Comparison of ENCODE assay signal across 27 cellular contexts in the genomic region with DNA sequence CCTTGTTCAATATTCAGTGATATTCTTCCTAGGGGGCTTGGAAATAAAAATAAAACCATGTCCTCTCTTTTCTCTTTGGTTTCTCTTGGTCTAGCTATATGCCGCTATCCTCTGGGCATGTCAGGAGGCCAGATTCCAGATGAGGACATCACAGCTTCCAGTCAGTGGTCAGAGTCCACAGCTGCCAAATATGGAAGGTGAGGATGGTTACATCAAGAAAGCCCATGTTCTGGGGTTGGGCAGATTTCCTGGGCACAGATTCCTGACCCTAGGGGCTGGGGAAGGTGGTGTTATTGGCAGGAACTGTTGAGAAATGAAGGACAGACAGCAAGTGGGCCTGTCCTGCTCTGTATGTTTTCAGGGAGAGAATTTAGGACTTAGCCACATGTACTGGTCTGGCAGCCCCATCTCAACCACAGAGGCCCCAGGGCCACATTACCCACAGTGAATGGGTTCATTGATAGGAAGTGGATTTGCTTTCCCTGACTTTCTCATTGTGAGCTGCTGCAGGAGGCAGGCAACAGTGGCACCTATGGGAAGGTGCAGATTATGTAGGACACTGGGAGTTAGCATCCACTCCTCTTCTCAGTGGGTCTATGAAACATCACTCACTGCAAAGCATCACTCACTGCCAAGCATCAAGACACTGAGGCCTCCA. TPM values are rescaled to one million over a fixed set of nuclear protein-coding genes. Genes with fewer than 3 reads are reported as not detected.
DNase-seq lines count a peak whose midpoint lies in the region; TF ChIP-seq lines count a peak whose summit lies in the region.
"Had no signal": no experiment of that assay in that cellular context is flagged by ENCODE, and none has a peak within 500 bp of the region (broad histone marks: within the 10 kb centered on the region; RNA-seq: fewer than 3 reads in every experiment).

No MANE protein-coding gene starts in this region.

- TF ChIP-seq CTCF in AG10803 (conservative IDR thresholded peaks at IDR 0.05; ENCODE audit: low read length), result no peak; the same call in 1 of the 2 replicates
- peak; percentile 24 for TF ChIP-seq CTCF in chondrocyte (IDR thresholded peaks at IDR 0.05)
- TF ChIP-seq CTCF in liver (IDR thresholded peaks at IDR 0.05; ENCODE audit: low read depth, low read length, missing input control), result no peak
- no peak for TF ChIP-seq CTCF in nephron progenitor cell (IDR thresholded peaks at IDR 0.05)

- peak; percentile 7 for DNase-seq in AG10803 (ENCODE audit: low read depth)
- DNase-seq in LHCN-M2 (ENCODE audit: low read depth), result peak; percentile 20
- no peak for DNase-seq in chondrocyte (ENCODE audit: low spot score)
- DNase-seq in NCI-H2227 (lab: John Stamatoyannopoulos, UW; ENCODE audit: unreplicated experiment), result no peak
- DNase-seq in SKM-1 treated with dmso at 0.1 percent for 144 hours (lab: John Stamatoyannopoulos, UW; ENCODE audit: unreplicated experiment), result no peak
- DNase-seq in nephron progenitor cell, result no peak
- no peak for DNase-seq in ACHN
- DNase-seq: activated CD4-positive, alpha-beta T cell treated with anti-CD3 and anti-CD28 coated beads, Interleukin-2, amount 50 U/mL, for 4 hours; activated CD8-positive, alpha-beta memory T cell treated with anti-CD3 and anti-CD28 coated beads, Interleukin-2, amount 50 U/mL, for 48 hours; activated naive CD8-positive, alpha-beta T cell treated with anti-CD3 and anti-CD28 coated beads for 36 hours; central memory CD4-positive, alpha-beta T cell; HCEC 1CT; naive thymus-derived CD4-positive, alpha-beta T cell; NCI-H1092; NCI-H187 treated with DMSO at 0.1 percent for 48 hours; NCI-H345; ovary; right cardiac atrium; stimulated activated CD8-positive, alpha-beta memory T cell treated with anti-CD3 and anti-CD28 coated beads, Interleukin-4, amount 100 ng/mL, for 48 hours; T-helper 2 cell; upper lobe of left lung had no signal

- no peaks in the 10 kb centered on the region for H3K36me3 ChIP-seq in liver (ENCODE audit: control insufficient read depth in 4 of 4, insufficient read depth in 3 of 4, low read depth in 1 of 4, low read length in 3 of 4)
- H3K36me3 ChIP-seq: ovary, upper lobe of left lung had no signal

- H3K9me3 Mint-ChIP-seq in chondrocyte (ENCODE audit: low read depth) (peaks cover 5% of the 10 kb centered on the region), nephron progenitor cell (peaks cover 35% of the 10 kb centered on the region)
- H3K9me3 Mint-ChIP-seq: activated naive CD8-positive, alpha-beta T cell treated with anti-CD3 and anti-CD28 coated beads for 36 hours; activated T-helper 2 cell treated with anti-CD3 and anti-CD28 coated beads, Interferon-gamma antibody, Interleukin-2, Interleukin-4, amounts not matched to agents 10 μg/mL and 5 μg/mL and 100 μg/mL, durations not matched to agents 14 hours and 24 hours and 36 hours had no signal

- H3K27me3 ChIP-seq in liver (ENCODE audit: control insufficient read depth in 4 of 4, insufficient read depth in 4 of 4, low read length in 3 of 4), result no peaks in the 10 kb centered on the region
- H3K27me3 ChIP-seq: ovary, upper lobe of left lung had no signal

- H3K27ac Mint-ChIP-seq in chondrocyte (ENCODE audit: unreplicated experiment) (no peak overlapping the region), nephron progenitor cell (no peak overlapping the region)
- H3K27ac Mint-ChIP-seq: activated naive CD8-positive, alpha-beta T cell treated with anti-CD3 and anti-CD28 coated beads for 36 hours; activated T-helper 2 cell treated with anti-CD3 and anti-CD28 coated beads, Interferon-gamma antibody, Interleukin-2, Interleukin-4, amounts not matched to agents 10 μg/mL and 5 μg/mL and 100 μg/mL, durations not matched to agents 14 hours and 24 hours and 36 hours; memory B cell; naive thymus-derived CD4-positive, alpha-beta T cell had no signal

- 80% methylated on average over 1 of the region's 1 CpG for WGBS in liver

- in situ Hi-C loops in ACHN (cut with HindIII; ENCODE audit: low pct_ligation_motif_present, low pct_unique_long_range_greater_than_20kb, low sequenced_read_pairs), result no loop called here

- H3K4me1 Mint-ChIP-seq in chondrocyte (ENCODE audit: low read depth) (peaks cover 3% of the 10 kb centered on the region), nephron progenitor cell (peaks cover 5% of the 10 kb centered on the region)
- H3K4me1 Mint-ChIP-seq: activated naive CD8-positive, alpha-beta T cell treated with anti-CD3 and anti-CD28 coated beads for 36 hours; memory B cell; naive thymus-derived CD4-positive, alpha-beta T cell had no signal

- H3K4me3 Mint-ChIP-seq in chondrocyte (ENCODE audit: unreplicated experiment) (no peak overlapping the region), nephron progenitor cell (no peak overlapping the region)
- H3K4me3 Mint-ChIP-seq: activated naive CD8-positive, alpha-beta T cell treated with anti-CD3 and anti-CD28 coated beads for 36 hours; memory B cell; naive thymus-derived CD4-positive, alpha-beta T cell had no signal

- no peak overlapping the region for H3K9ac ChIP-seq in liver (ENCODE audit: low read depth in 1 of 2, low read length in 2 of 2)
- H3K9ac ChIP-seq: KMS-11 had no signal

- no peaks in the 10 kb centered on the region for H3K27me3 Mint-ChIP-seq in chondrocyte (ENCODE audit: low read depth)
- H3K27me3 Mint-ChIP-seq in nephron progenitor cell (ENCODE audit: low read depth, poor library complexity), result no peaks in the 10 kb centered on the region
- H3K27me3 Mint-ChIP-seq: activated naive CD8-positive, alpha-beta T cell treated with anti-CD3 and anti-CD28 coated beads for 36 hours had no signal

- H3K4me3 ChIP-seq in AG10803 (ENCODE audit: low read length) (no peak overlapping the region), liver (ENCODE audit: low read depth in 1 of 3, low read length in 3 of 3) (no peak overlapping the region)
- H3K4me3 ChIP-seq: ovary, upper lobe of left lung had no signal

- H3K4me1 ChIP-seq in liver (ENCODE audit: control insufficient read depth in 4 of 4, insufficient read depth in 4 of 4, low read length in 3 of 4), result no peaks in the 10 kb centered on the region
- H3K4me1 ChIP-seq: upper lobe of left lung had no signal

- H3K36me3 Mint-ChIP-seq in chondrocyte (ENCODE audit: low read depth) (peaks cover 3% of the 10 kb centered on the region), nephron progenitor cell (ENCODE audit: low read depth) (peaks cover 14% of the 10 kb centered on the region)
- H3K36me3 Mint-ChIP-seq: activated naive CD8-positive, alpha-beta T cell treated with anti-CD3 and anti-CD28 coated beads for 36 hours; memory B cell had no signal

- peak; percentile 39 to 47 for TF ChIP-seq RAD21 in liver (IDR thresholded peaks at IDR 0.05)

- no peaks in the 10 kb centered on the region for H3K9me3 ChIP-seq in liver (ENCODE audit: control insufficient read depth in 4 of 4, low read length in 3 of 4)
- H3K9me3 ChIP-seq: ovary, upper lobe of left lung had no signal

- no peak overlapping the region for H3K27ac ChIP-seq in liver (ENCODE audit: low read depth in 1 of 2, low read length in 2 of 2)
- H3K27ac ChIP-seq: C4-2B, KMS-11, ovary, upper lobe of left lung, VCaP had no signal

TF ChIP-seq in liver, 16 proteins besides CTCF, POLR2A, EP300 and RAD21 (continues in another document):
- TF ChIP-seq EGR1 (IDR thresholded peaks at IDR 0.05; ENCODE audit: low read depth in 2 of 2), result no peak
- TF ChIP-seq SP1 (IDR thresholded peaks at IDR 0.05), result peak; percentile 53
- TF ChIP-seq JUND (IDR thresholded peaks at IDR 0.05), result no peak
- TF ChIP-seq MAX (IDR thresholded peaks at IDR 0.05), result no peak
- TF ChIP-seq RXRA (IDR thresholded peaks at IDR 0.05), result peak in 1 of 2 donors; percentile 39
- no peak for TF ChIP-seq FOXA1 (IDR thresholded peaks at IDR 0.05)
- peak; percentile 26 for TF ChIP-seq ZBTB33 (IDR thresholded peaks at IDR 0.05)
- TF ChIP-seq FOXA2 (IDR thresholded peaks at IDR 0.05), result no peak
- no peak for TF ChIP-seq HNF4G (IDR thresholded peaks at IDR 0.05)
- no peak for TF ChIP-seq GABPA (IDR thresholded peaks at IDR 0.05 in 1 of 2, conservative IDR thresholded peaks at IDR 0.05 in 1 of 2)
- TF ChIP-seq HNF4A (conservative IDR thresholded peaks at IDR 0.05), result peak; percentile 80 to 83
- TF ChIP-seq YY1 (IDR thresholded peaks at IDR 0.05), result peak; percentile 22
- no peak for TF ChIP-seq TAF1 (conservative IDR thresholded peaks at IDR 0.05)
- no peak for TF ChIP-seq ATF3 (IDR thresholded peaks at IDR 0.05)

RNA-seq across cellular contexts. Expression of gene HSD17B7, which starts 37.4 kb away (rescaled TPM):
- 8.1 and 12.4 TPM in 2 replicates for total RNA-seq in LHCN-M2 (2014; rRNA removed)
- 6.3 TPM for polyA plus RNA-seq in LHCN-M2 (2012)
- 4.9 to 7.8 TPM (median 5.9 TPM) in 3 replicates for total RNA-seq in chondrocyte
- 100 to 1,000 TPM in 1 of 2 donors, 10 to 100 TPM in 1; 55.8 to 115 TPM for total RNA-seq in liver
- 10 to 100 TPM; 22.9 to 31.1 TPM for polyA plus RNA-seq in liver

Comparison
In these comparisons a context has a peak if more than half of its experiments do, and no peak if none do; other contexts are left out.
1. DNase-seq: peak in AG10803 (single experiment) and LHCN-M2 (single experiment); none in chondrocyte (single experiment), NCI-H2227 (single experiment), SKM-1 treated with dmso at 0.1 percent for 144 hours (single experiment), nephron progenitor cell (single experiment) and ACHN (single experiment).